Comparison of ENCODE assay signal across 8 cellular contexts in genomic region chr16:66751135-66751991, GRCh38. TPM values are rescaled to one million over a fixed set of nuclear protein-coding genes. Genes with fewer than 3 reads are reported as not detected.
DNase-seq lines count a peak whose midpoint lies in the region; ATAC-seq, FAIRE-seq and TF ChIP-seq lines count a peak whose summit lies in the region.

DYNC1LI2 (minus strand) TSS chr16:66751609; CDS start chr16:66751591, 18 bp downstream.

- peaks cover 7% of the 10 kb centered on the region for H3K79me1 ChIP-seq in H1 (ENCODE audit: low read depth, low read length)
- no peaks in the 10 kb centered on the region for H3K79me1 ChIP-seq in mesenchymal stem cell (replicated peaks; ENCODE audit: low read length, poor library complexity, severe bottlenecking)

- peaks cover 8% of the 10 kb centered on the region for H3K23me2 ChIP-seq in H1 (ENCODE audit: low read depth, low read length)

- DNase-seq in NOMO-1 (lab: John Stamatoyannopoulos, UW; ENCODE audit: unreplicated experiment in 2 of 2): peak; percentile 67 to 76
- DNase-seq in activated CD8-positive, alpha-beta memory T cell treated with anti-CD3 and anti-CD28 coated beads for 48 hours (ENCODE audit: low read depth in 2 of 3, low spot score in 2 of 3): peak; percentile 56 to 68 (median 67)
- peak in 1 of 2 experiments; percentile 92 for DNase-seq in H1 (ENCODE audit: low read depth in 1 of 2, low spot score in 2 of 2)
- DNase-seq in mesenchymal stem cell: peak; percentile 75
- DNase-seq in stimulated activated CD8-positive, alpha-beta memory T cell treated with anti-CD3 and anti-CD28 coated beads, Interleukin-12 subunit alpha, Interleukin-12 subunit beta, amount 100 ng/mL, for 4 hours (ENCODE audit: low read depth): peak; percentile 70

- H4K8ac ChIP-seq in H1 (ENCODE audit: extremely low read depth, insufficient read depth, low read length): peak within 1 kb of the TSS; percentile 100; the same call in 1 of the 2 replicates
- H4K8ac ChIP-seq in mesenchymal stem cell (ENCODE audit: low read length): peak within 1 kb of the TSS; percentile 97

- TF ChIP-seq RAD21 in H1 (IDR thresholded peaks at IDR 0.05 in 1 of 2, conservative IDR thresholded peaks at IDR 0.05 in 1 of 2; ENCODE audit: low read depth in 2 of 2, low read length in 2 of 2): peak; percentile 11 to 43; a peak in 2 of 4 replicates

- CTCF ChIA-PET in H1 (lab: Charles Lee; ENCODE audit: partially characterized antibody): interaction anchor here (0.6 to 2.2 kb wide), 22 partner anchors 9 to 168 kb away, joined by 3 to 15 read pairs (median 4); no protein-coding TSS in a partner anchor

- ATAC-seq in HG03432 (IDR thresholded peaks at IDR 0.05; ENCODE audit: unreplicated experiment): peak; percentile 92

- H3K18ac ChIP-seq in H1 (ENCODE audit: extremely low read depth, low read length): peak within 1 kb of the TSS; percentile 95
- peak within 1 kb of the TSS; percentile 98 for H3K18ac ChIP-seq in mesenchymal stem cell (ENCODE audit: low read depth in 1 of 2, low read length in 2 of 2)

- H3K9me3 ChIP-seq in H1 (ENCODE audit: insufficient read depth in 2 of 2, low read depth in 1 of 2, low read length in 1 of 2) (no peaks in the 10 kb centered on the region; a peak in 1 of 4 replicates), mesenchymal stem cell (ENCODE audit: control insufficient read depth, low read length) (no peaks in the 10 kb centered on the region)

- H3K23ac ChIP-seq in H1 (ENCODE audit: insufficient read length) (no peak within 1 kb of the TSS), mesenchymal stem cell (ENCODE audit: low read length in 2 of 2) (peak within 1 kb of the TSS in 1 of 2 experiments; percentile 94)

- H3K4me3 ChIP-seq in H1 (ENCODE audit: extremely low read depth in 1 of 4, insufficient read depth in 2 of 4, low read depth in 3 of 4, low read length in 4 of 4) (peak within 1 kb of the TSS; percentile 74 to 98 (median 95)), mesenchymal stem cell (ENCODE audit: insufficient read depth in 1 of 2, low read depth in 1 of 2, low read length in 2 of 2) (peak within 1 kb of the TSS; percentile 97 to 98)

- peak within 1 kb of the TSS; percentile 96 for H3K27ac ChIP-seq in C4-2B
- peak within 1 kb of the TSS; percentile 99 for H3K27ac ChIP-seq in H1 (ENCODE audit: low read depth, low read length)
- H3K27ac ChIP-seq in mesenchymal stem cell (ENCODE audit: low read length, poor library complexity, severe bottlenecking): no peak within 1 kb of the TSS

- peak; percentile 81 for TF ChIP-seq POLR2A in GM19193 (IDR thresholded peaks at IDR 0.05; ENCODE audit: extremely low read depth, insufficient read depth, insufficient read length)
- peak; percentile 63 to 71 for TF ChIP-seq POLR2A in H1 (IDR thresholded peaks at IDR 0.05; ENCODE audit: control extremely low read depth in 1 of 2, low read depth in 2 of 2, low read length in 2 of 2)

- H2AK5ac ChIP-seq in H1 (ENCODE audit: low read depth, low read length): peak within 1 kb of the TSS; percentile 56
- no peak within 1 kb of the TSS for H2AK5ac ChIP-seq in mesenchymal stem cell (ENCODE audit: low read length, severe bottlenecking)

- H3K9ac ChIP-seq in H1 (replicated peaks in 1 of 4; ENCODE audit: extremely low read depth in 1 of 4, low read depth in 3 of 4, low read length in 3 of 4) (peak within 1 kb of the TSS; percentile 97 to 99 (median 98)), mesenchymal stem cell (ENCODE audit: low read length) (peak within 1 kb of the TSS; percentile 90)

- TF ChIP-seq CTCF in C4-2B (conservative IDR thresholded peaks at IDR 0.05) (peak; percentile 98), H1 (IDR thresholded peaks at IDR 0.05; ENCODE audit: control extremely low read depth in 1 of 3, insufficient read depth in 1 of 3, low read depth in 1 of 3, low read length in 3 of 3) (peak; percentile 71 to 96 (median 74))

- H2BK15ac ChIP-seq in H1 (ENCODE audit: low read length) (0 out of 2 replicates have a peak within 1 kb of the TSS, but pooled peaks have one; percentile 9), mesenchymal stem cell (ENCODE audit: low read depth, poor library complexity, severe bottlenecking) (peak within 1 kb of the TSS; percentile 100)

- H3K4me1 ChIP-seq in H1 (replicated peaks in 1 of 4; ENCODE audit: control insufficient read depth in 3 of 4, insufficient read depth in 4 of 4, low read length in 3 of 4) (peaks cover 3 to 9% (median 6%) of the 10 kb centered on the region in 4 experiments; a peak in 6 of 7 replicates), mesenchymal stem cell (ENCODE audit: control insufficient read depth, insufficient read depth, low read depth, low read length) (peaks cover 7% of the 10 kb centered on the region)

- no peak for TF ChIP-seq EP300 in H1 (IDR thresholded peaks at IDR 0.05; ENCODE audit: borderline replicate concordance in 1 of 2, low read depth in 2 of 2, low read length in 2 of 2)

- H4K20me1 ChIP-seq in H1 (replicated peaks in 1 of 2; ENCODE audit: control insufficient read depth in 1 of 2, insufficient read depth in 2 of 2, low read length in 2 of 2): peaks cover 15 to 17% of the 10 kb centered on the region in 2 experiments

- H3K4ac ChIP-seq in H1 (replicated peaks; ENCODE audit: insufficient read length, low read depth, low read length) (no peak within 1 kb of the TSS), mesenchymal stem cell (ENCODE audit: low read depth in 1 of 2, low read length in 2 of 2) (peak within 1 kb of the TSS; percentile 91 to 96)

- peaks cover 13 to 35% (median 22%) of the 10 kb centered on the region in 4 experiments for H3K36me3 ChIP-seq in H1 (ENCODE audit: control insufficient read depth in 2 of 4, insufficient read depth in 4 of 4, low read length in 3 of 4)
- H3K36me3 ChIP-seq in mesenchymal stem cell (ENCODE audit: control insufficient read depth in 1 of 2, insufficient read depth in 2 of 2, low read depth in 1 of 2, low read length in 2 of 2): peaks cover 18 to 37% of the 10 kb centered on the region in 2 experiments

- H3K4me2 ChIP-seq in H1 (ENCODE audit: insufficient read depth in 1 of 2, low read depth in 2 of 2, low read length in 2 of 2): peak within 1 kb of the TSS; percentile 98
- peak within 1 kb of the TSS; percentile 78 for H3K4me2 ChIP-seq in mesenchymal stem cell (ENCODE audit: low read length, poor library complexity, severe bottlenecking)

- H2BK5ac ChIP-seq in H1 (ENCODE audit: low read depth, low read length) (peak within 1 kb of the TSS; percentile 98), mesenchymal stem cell (ENCODE audit: low read depth, low read length, poor library complexity, severe bottlenecking) (peak within 1 kb of the TSS; percentile 99)

- H3K14ac ChIP-seq in H1 (ENCODE audit: insufficient read length) (no peak within 1 kb of the TSS), mesenchymal stem cell (ENCODE audit: low read length in 2 of 2) (peak within 1 kb of the TSS in 1 of 2 experiments; percentile 73)

- peak within 1 kb of the TSS; percentile 100 for H4K5ac ChIP-seq in H1 (ENCODE audit: insufficient read length, low read depth, low read length)

- H2BK20ac ChIP-seq in H1 (ENCODE audit: low read length): no peak within 1 kb of the TSS

- H3K27me3 ChIP-seq in H1 (replicated peaks in 1 of 4; ENCODE audit: control insufficient read depth in 3 of 4, extremely low read depth in 1 of 4, insufficient read depth in 3 of 4, low read length in 3 of 4) (peaks cover 0 to 2% (median 0%) of the 10 kb centered on the region in 4 experiments; a peak in 1 of 7 replicates), mesenchymal stem cell (ENCODE audit: control insufficient read depth in 1 of 2, insufficient read depth in 1 of 2, low read length in 2 of 2) (no peaks in the 10 kb centered on the region)

- H2BK120ac ChIP-seq in H1 (replicated peaks; ENCODE audit: low read depth, low read length): peak within 1 kb of the TSS; percentile 7
- H2BK120ac ChIP-seq in mesenchymal stem cell (ENCODE audit: low read depth, low read length): peak within 1 kb of the TSS; percentile 96

- peak within 1 kb of the TSS; percentile 98 for H4K91ac ChIP-seq in H1 (replicated peaks; ENCODE audit: insufficient read length, low read length)
- peak within 1 kb of the TSS; percentile 98 for H4K91ac ChIP-seq in mesenchymal stem cell (ENCODE audit: low read length)

- H2AFZ ChIP-seq in H1 (ENCODE audit: low read length): peak within 1 kb of the TSS; percentile 96
- H2AFZ ChIP-seq in mesenchymal stem cell (ENCODE audit: low read depth, low read length): peak within 1 kb of the TSS; percentile 20

- H2BK12ac ChIP-seq in H1 (ENCODE audit: low read depth, low read length) (0 out of 2 replicates have a peak within 1 kb of the TSS, but pooled peaks have one; percentile 6), mesenchymal stem cell (ENCODE audit: low read length in 2 of 2) (peak within 1 kb of the TSS in 1 of 2 experiments; percentile 68)

- peak within 1 kb of the TSS; percentile 56 for H3K56ac ChIP-seq in H1 (replicated peaks; ENCODE audit: insufficient read length, low read depth, low read length)

- peaks cover 17 to 49% of the 10 kb centered on the region in 2 experiments for H3K79me2 ChIP-seq in H1 (ENCODE audit: control insufficient read depth in 1 of 2, insufficient read depth in 2 of 2, low read length in 2 of 2)

- POLR2A ChIA-PET in H1 (lab: Charles Lee; ENCODE audit: partially characterized antibody): interaction anchor here (0.7 to 4.8 kb wide), 28 partner anchors 9 to 148 kb away, joined by 3 to 52 read pairs (median 3); partner anchors contain the start of genes NAE1, PDP2 and TERB1

- 2% methylated on average over 43 of the region's 110 CpGs; no CpG with 5 or more reads in 1 of the 2 experiments for WGBS in H1 (ENCODE audit: extremely low coverage in 1 of 2, insufficient coverage in 1 of 2, insufficient read length in 1 of 2, insufficient replicate concordance in 2 of 2, low coverage in 1 of 2, low lambda C conversion rate in 2 of 2, missing lambda C conversion rate in 1 of 2), 2 experiments
- WGBS in mesenchymal stem cell: under 1% methylated on average over 83 of the region's 110 CpGs

- no peak for FAIRE-seq in H1 (lab: Jason Lieb, UNC)

TF ChIP-seq in H1, 55 proteins besides CTCF, POLR2A, EP300 and RAD21 (continues in another document):
- peak; percentile 84 for TF ChIP-seq ASH2L (IDR thresholded peaks at IDR 0.05; ENCODE audit: low read length)
- no peak; the same call in none of the 2 replicates for TF ChIP-seq POLR2AphosphoS5 (IDR thresholded peaks at IDR 0.05; ENCODE audit: low read depth, low read length)
- no peak for TF ChIP-seq MAFK (IDR thresholded peaks at IDR 0.05; ENCODE audit: low read depth, low read length)

RNA-seq across cellular contexts. Expression of gene DYNC1LI2, which starts in this region (rescaled TPM):
- total RNA-seq in H1 (2021; fragmentation: NEBNext Ultra II Directional; extraction: Animal tissue kit (Norgen Biotek cat#: 25700)): 70.8 and 72.4 TPM in 2 replicates
- polyA plus RNA-seq in H1 (2011; rRNA removed): 35.0 and 40.7 TPM in 2 replicates
- 62.3 TPM for polyA plus RNA-seq in H1 (2011; cell fraction: cytosol; rRNA removed)
- polyA plus RNA-seq in H1 (2011; cell fraction: nucleus; rRNA removed): 127 TPM
- polyA plus RNA-seq in H1 (2012, experiment 1 of 2): 39.4 to 67.1 TPM (median 53.4 TPM) in 4 replicates
- polyA plus RNA-seq in H1 (2012, experiment 2 of 2): 5.2 TPM
- 164 TPM for polyA plus RNA-seq in H1 (2013, experiment 1 of 2)
- 158 TPM for polyA plus RNA-seq in H1 (2013, experiment 2 of 2)
- polyA minus RNA-seq in H1 (2011; rRNA and poly(A)+ RNA removed): 55.7 and 90.7 TPM in 2 replicates
- polyA minus RNA-seq in H1 (2011; cell fraction: cytosol; rRNA and poly(A)+ RNA removed): 28.7 TPM
- polyA minus RNA-seq in H1 (2011; cell fraction: nucleus; rRNA and poly(A)+ RNA removed): 84.2 TPM
- polyA plus RNA-seq in mesenchymal stem cell (2013, experiment 1 of 2): 230 TPM
- 233 TPM for polyA plus RNA-seq in mesenchymal stem cell (2013, experiment 2 of 2)
